ENCODE assay signal across 26 cellular contexts in genomic region chr14:92567173-92567725, GRCh38. TPM values are rescaled to one million over a fixed set of nuclear protein-coding genes. Genes with fewer than 3 reads are reported as not detected.
A peak's percentile ranks its signal among the peaks of the same experiment; 100 is the strongest.
DNase-seq lines count a peak whose midpoint lies in the region; ATAC-seq, FAIRE-seq and TF ChIP-seq lines count a peak whose summit lies in the region.
"Had no signal": no experiment of that assay in that cellular context is flagged by ENCODE, and none has a peak within 500 bp of the region (broad histone marks: within the 10 kb centered on the region; RNA-seq: fewer than 3 reads in every experiment).

No MANE protein-coding gene starts in this region.

- peak overlapping the region; percentile 41 for H3K27ac Mint-ChIP-seq in activated CD8-positive, alpha-beta T cell treated with anti-CD3 and anti-CD28 coated beads for 36 hours
- H3K27ac Mint-ChIP-seq in activated CD8-positive, alpha-beta T cell treated with anti-CD3 and anti-CD28 coated beads, Interleukin-2, amount 10 ng/mL, durations not matched to agents 7 days and 5 days, result no peak overlapping the region
- peak overlapping the region; percentile 98 for H3K27ac Mint-ChIP-seq in natural killer cell
- H3K27ac Mint-ChIP-seq in chondrocyte (ENCODE audit: unreplicated experiment), result no peak overlapping the region
- H3K27ac Mint-ChIP-seq: CD14-positive monocyte had no signal

- in situ Hi-C loops in GM12878 (cut with MboI), result no loop called here

- RAD21 ChIA-PET in GM12878 (lab: Charles Lee; ENCODE audit: unreplicated experiment), result interaction anchor here (1.0 to 6.8 kb wide), 8 partner anchors 10 to 86 kb away, joined by 3 to 63 read pairs (median 13); no protein-coding TSS in a partner anchor

- DNase-seq in activated CD8-positive, alpha-beta T cell treated with anti-CD3 and anti-CD28 coated beads for 36 hours, result no peak
- no peak for DNase-seq in activated CD8-positive, alpha-beta T cell treated with anti-CD3 and anti-CD28 coated beads, Interleukin-2, amount 10 ng/mL, durations not matched to agents 7 days and 5 days
- DNase-seq in GM18507 (ENCODE audit: extremely low spot score, insufficient read length, low read depth) (no peak), GM12878 (ENCODE audit: low read depth, low spot score) (no peak), natural killer cell (no peak), chondrocyte (ENCODE audit: low spot score) (no peak), SHP77 treated with DMSO at 0.1 percent for 48 hours (lab: John Stamatoyannopoulos, UW) (no peak), urothelium cell line (ENCODE audit: low spot score) (no peak)
- DNase-seq: BE2C, COR-L47, Kasumi-1, MV-4-11, NCI-H1105, NCI-H146, NCI-H1930, NCI-H2107, NCI-H446, NCI-H524 treated with DMSO at 0.1 percent for 48 hours, NCI-H774, PC-3, SJCRH30 had no signal

- 68% methylated on average over 2 of the region's 2 CpGs for WGBS in GM12878 (ENCODE audit: insufficient coverage, insufficient replicate concordance, low lambda C conversion rate, missing lambda C conversion rate)

- no peaks in the 10 kb centered on the region for H3K27me3 Mint-ChIP-seq in activated CD8-positive, alpha-beta T cell treated with anti-CD3 and anti-CD28 coated beads for 36 hours
- H3K27me3 Mint-ChIP-seq in activated CD8-positive, alpha-beta T cell treated with anti-CD3 and anti-CD28 coated beads, Interleukin-2, amount 10 ng/mL, durations not matched to agents 7 days and 5 days (ENCODE audit: low read depth), result no peaks in the 10 kb centered on the region
- H3K27me3 Mint-ChIP-seq in natural killer cell (ENCODE audit: low read depth in 2 of 2), result no peaks in the 10 kb centered on the region
- H3K27me3 Mint-ChIP-seq in chondrocyte (ENCODE audit: low read depth), result no peaks in the 10 kb centered on the region

- H3K4me1 ChIP-seq in GM12878 (ENCODE audit: control insufficient read depth, insufficient read depth, low read length), result peaks cover 42% of the 10 kb centered on the region
- H3K4me1 ChIP-seq: SJCRH30 had no signal

- TF ChIP-seq EP300 in GM12878 (IDR thresholded peaks at IDR 0.05; ENCODE audit: borderline replicate concordance in 1 of 2, control insufficient read depth in 1 of 2, low read depth in 2 of 2, low read length in 2 of 2), result no peak

- no peak overlapping the region for H2AFZ ChIP-seq in GM12878 (ENCODE audit: control insufficient read depth, low read depth, low read length)

- SMC1A ChIA-PET in GM12878 (lab: Charles Lee; ENCODE audit: uncharacterized antibody, unreplicated experiment), result interaction anchor here (1.3 to 8.9 kb wide), 7 partner anchors 10 to 106 kb away, joined by 3 to 137 read pairs (median 11); no protein-coding TSS in a partner anchor

- intact Hi-C loops in activated CD8-positive, alpha-beta T cell treated with anti-CD3 and anti-CD28 coated beads for 36 hours (cut with micrococcal nuclease), result no loop called here
- intact Hi-C loops in GM12878 (cut with micrococcal nuclease; ENCODE audit: unreplicated experiment), result no loop called here
- intact Hi-C loops in natural killer cell (cut with micrococcal nuclease), result no loop called here

- peaks cover 15% of the 10 kb centered on the region for H3K9me3 Mint-ChIP-seq in activated CD8-positive, alpha-beta T cell treated with anti-CD3 and anti-CD28 coated beads for 36 hours
- H3K9me3 Mint-ChIP-seq in activated CD8-positive, alpha-beta T cell treated with anti-CD3 and anti-CD28 coated beads, Interleukin-2, amount 10 ng/mL, durations not matched to agents 7 days and 5 days (ENCODE audit: insufficient read depth), result peaks cover 13% of the 10 kb centered on the region
- H3K9me3 Mint-ChIP-seq in natural killer cell, result no peaks in the 10 kb centered on the region
- peaks cover 7% of the 10 kb centered on the region for H3K9me3 Mint-ChIP-seq in chondrocyte (ENCODE audit: low read depth)

- BruUV-seq in GM12878 (replicated peaks; lab: Mats Ljungman, UMichigan), result no TSS peak

- H3K27me3 ChIP-seq in GM12878 (replicated peaks in 1 of 2; ENCODE audit: control insufficient read depth in 2 of 2, insufficient read depth in 2 of 2, low read length in 1 of 2), result no peaks in the 10 kb centered on the region
- H3K27me3 ChIP-seq: BE2C, SJCRH30 had no signal

- no peaks in the 10 kb centered on the region for H4K20me1 ChIP-seq in GM12878 (ENCODE audit: control insufficient read depth, insufficient read depth)

- no peak overlapping the region for H3K4me3 ChIP-seq in GM12878
- H3K4me3 ChIP-seq: SJCRH30 had no signal

- peaks cover 16% of the 10 kb centered on the region for H3K9me3 ChIP-seq in GM12878 (replicated peaks; ENCODE audit: control insufficient read depth, insufficient read depth, low read length)
- H3K9me3 ChIP-seq: BE2C, SJCRH30 had no signal

- FAIRE-seq in GM18507 (lab: Jason Lieb, UNC) (peak; percentile 21), GM12878 (lab: Jason Lieb, UNC) (no peak), urothelium cell line (lab: Jason Lieb, UNC) (no peak)
- FAIRE-seq: G401.6 had no signal

- TF ChIP-seq POLR2A in GM12878 (IDR thresholded peaks at IDR 0.05; ENCODE audit: low read depth, low read length), result no peak

- TF ChIP-seq RAD21 in GM12878 (IDR thresholded peaks at IDR 0.05; ENCODE audit: insufficient read depth, low read depth, low read length), result no peak

- H3K4me1 Mint-ChIP-seq in activated CD8-positive, alpha-beta T cell treated with anti-CD3 and anti-CD28 coated beads for 36 hours (ENCODE audit: low read depth), result peaks cover 79% of the 10 kb centered on the region
- peaks cover 87% of the 10 kb centered on the region for H3K4me1 Mint-ChIP-seq in activated CD8-positive, alpha-beta T cell treated with anti-CD3 and anti-CD28 coated beads, Interleukin-2, amount 10 ng/mL, durations not matched to agents 7 days and 5 days (ENCODE audit: low read depth)
- H3K4me1 Mint-ChIP-seq in natural killer cell, result peaks cover 73% of the 10 kb centered on the region in 2 donors
- H3K4me1 Mint-ChIP-seq in chondrocyte (ENCODE audit: low read depth), result peaks cover 29% of the 10 kb centered on the region

- no peak for ATAC-seq in activated CD8-positive, alpha-beta T cell treated with anti-CD3 and anti-CD28 coated beads for 36 hours
- ATAC-seq in activated CD8-positive, alpha-beta T cell treated with anti-CD3 and anti-CD28 coated beads, Interleukin-2, amount 10 ng/mL, durations not matched to agents 7 days and 5 days, result no peak
- no peak for ATAC-seq in GM12878
- no peak for ATAC-seq in natural killer cell
- ATAC-seq: PC-3, SK-N-SH treated with all-trans-retinoic acid at 6 μM for 48 hours had no signal

- H3K4me2 ChIP-seq in GM12878 (ENCODE audit: control insufficient read depth, insufficient read depth), result no peak overlapping the region

- H3K36me3 Mint-ChIP-seq in activated CD8-positive, alpha-beta T cell treated with anti-CD3 and anti-CD28 coated beads for 36 hours (ENCODE audit: low read depth), result peaks cover 74% of the 10 kb centered on the region
- H3K36me3 Mint-ChIP-seq in activated CD8-positive, alpha-beta T cell treated with anti-CD3 and anti-CD28 coated beads, Interleukin-2, amount 10 ng/mL, durations not matched to agents 7 days and 5 days (ENCODE audit: low read depth), result peaks cover 76% of the 10 kb centered on the region
- no peaks in the 10 kb centered on the region for H3K36me3 Mint-ChIP-seq in natural killer cell
- H3K36me3 Mint-ChIP-seq in chondrocyte (ENCODE audit: low read depth), result peaks cover 16% of the 10 kb centered on the region

- POLR2A ChIA-PET in activated CD8-positive, alpha-beta T cell treated with anti-CD3 and anti-CD28 coated beads for 36 hours (lab: Charles Lee), result interaction anchor here (0.6 to 1.5 kb wide), 5 partner anchors 10 to 594 kb away, joined by 3 to 12 read pairs (median 3); no protein-coding TSS in a partner anchor
- POLR2A ChIA-PET in activated CD8-positive, alpha-beta T cell treated with anti-CD3 and anti-CD28 coated beads, Interleukin-2, amount 10 ng/mL, durations not matched to agents 7 days and 5 days (lab: Charles Lee), result interaction anchor here (1.3 to 2.7 kb wide), 3 partner anchors 10 to 36 kb away, joined by 3 to 19 read pairs (median 4); no protein-coding TSS in a partner anchor
- POLR2A ChIA-PET in GM12878 (lab: Charles Lee), result interaction anchor here (0.6 to 3.5 kb wide), 7 partner anchors 8 to 192 kb away, joined by 3 to 34 read pairs (median 3); no protein-coding TSS in a partner anchor

- peaks cover 0 to 2% of the 10 kb centered on the region in 2 experiments; a peak in 2 of 4 replicates for H3K36me3 ChIP-seq in GM12878 (ENCODE audit: control insufficient read depth in 2 of 2, insufficient read depth in 2 of 2, low read length in 1 of 2)
- H3K36me3 ChIP-seq: BE2C, SJCRH30 had no signal

- H3K79me2 ChIP-seq in GM12878 (ENCODE audit: control insufficient read depth, insufficient read depth, low read length), result no peaks in the 10 kb centered on the region

- CTCF ChIA-PET in activated CD8-positive, alpha-beta T cell treated with anti-CD3 and anti-CD28 coated beads for 36 hours (lab: Charles Lee), result interaction anchor here (0.7 to 2.3 kb wide), 5 partner anchors 9 to 113 kb away, joined by 3 to 13 read pairs (median 4); no protein-coding TSS in a partner anchor
- CTCF ChIA-PET in activated CD8-positive, alpha-beta T cell treated with anti-CD3 and anti-CD28 coated beads, Interleukin-2, amount 10 ng/mL, durations not matched to agents 7 days and 5 days (lab: Charles Lee), result interaction anchor here (0.6 to 9.1 kb wide), 4 partner anchors 11 to 20 kb away, joined by 3 to 70 read pairs (median 4); no protein-coding TSS in a partner anchor
- CTCF ChIA-PET in GM12878 (lab: Yijun Ruan, JAX), result interaction anchor here (0.5 to 7.4 kb wide), 5 partner anchors 10 to 460 kb away, joined by 3 to 35 read pairs (median 3); no protein-coding TSS in a partner anchor

- no peak overlapping the region for H3K4me3 Mint-ChIP-seq in activated CD8-positive, alpha-beta T cell treated with anti-CD3 and anti-CD28 coated beads for 36 hours
- no peak overlapping the region for H3K4me3 Mint-ChIP-seq in activated CD8-positive, alpha-beta T cell treated with anti-CD3 and anti-CD28 coated beads, Interleukin-2, amount 10 ng/mL, durations not matched to agents 7 days and 5 days
- H3K4me3 Mint-ChIP-seq in natural killer cell (no peak overlapping the region), chondrocyte (ENCODE audit: unreplicated experiment) (no peak overlapping the region)
- H3K4me3 Mint-ChIP-seq: CD14-positive monocyte had no signal

- no peak overlapping the region for H3K9ac ChIP-seq in GM12878 (ENCODE audit: control insufficient read depth, insufficient read depth, low read length)

- no peak for TF ChIP-seq CTCF in activated CD8-positive, alpha-beta T cell treated with anti-CD3 and anti-CD28 coated beads for 36 hours (IDR thresholded peaks at IDR 0.05)
- TF ChIP-seq CTCF in GM12878 (IDR thresholded peaks at IDR 0.05 in 2 of 3, conservative IDR thresholded peaks at IDR 0.05 in 1 of 3; ENCODE audit: control insufficient read depth in 2 of 3, extremely low read depth in 1 of 3, insufficient read depth in 1 of 3, low read depth in 3 of 3, low read length in 3 of 3), result no peak
- no peak for TF ChIP-seq CTCF in natural killer cell (IDR thresholded peaks at IDR 0.05)
- no peak for TF ChIP-seq CTCF in chondrocyte (IDR thresholded peaks at IDR 0.05)

- H3K27ac ChIP-seq in GM12878 (ENCODE audit: control insufficient read depth, insufficient read depth), result no peak overlapping the region
- H3K27ac ChIP-seq: 22Rv1, SJCRH30 had no signal

RNA-seq across cellular contexts. Expression of gene RIN3, which starts 53.7 kb away (rescaled TPM):
- total RNA-seq in activated CD8-positive, alpha-beta T cell treated with anti-CD3 and anti-CD28 coated beads for 36 hours, result 10 to 100 TPM; 61.3 to 62.4 TPM
- total RNA-seq in activated CD8-positive, alpha-beta T cell treated with anti-CD3 and anti-CD28 coated beads, Interleukin-2, amount 10 ng/mL, durations not matched to agents 7 days and 5 days, result 10 to 100 TPM; 85.6 to 89.0 TPM
- 78.3 and 86.3 TPM in 2 replicates for total RNA-seq in GM12878 (2013; cell fraction: nucleolus; rRNA removed)
- total RNA-seq in GM12878 (2014; rRNA removed) (4.6 and 5.6 TPM in 2 replicates), GM12878 (2014; rRNA removed; fragmentation: Illumina TruSeq; extraction: Trizol) (3.5 and 4.7 TPM in 2 replicates), GM12878 (2021) (21.8 and 23.3 TPM in 2 replicates), natural killer cell (100 to 1,000 TPM; 248 to 289 (median 282) TPM), chondrocyte (18.8 to 24.2 TPM (median 20.2 TPM) in 3 replicates)
- 3.7 TPM for polyA plus RNA-seq in GM12878 (2011; ENCODE audit: low read depth)
- polyA plus RNA-seq in GM12878 (2011; rRNA removed) (5.4 and 10.3 TPM in 2 replicates), GM12878 (2014; fragmentation: Illumina TruSeq; extraction: Trizol) (3.2 and 6.4 TPM in 2 replicates), GM12878 (2014; fragmentation: Nextera tagmentation; extraction: Ambion mirVana) (under 1 TPM; 0.91 to 0.95 TPM), GM12878 (2014; rRNA removed) (10.0 and 14.3 TPM in 2 replicates), GM12878 (2016; fragmentation: Nextera tagmentation; extraction: Ambion mirVana) (1 to 10 TPM; 6.3 to 6.7 TPM)
- 12.8 and 13.0 TPM in 2 replicates for polyA plus RNA-seq in GM12878 (2011; cell fraction: cytosol; rRNA removed)
- 27.3 and 31.5 TPM in 2 replicates for polyA plus RNA-seq in GM12878 (2011; cell fraction: nucleus; rRNA removed)
- polyA plus RNA-seq in GM12878 (2012), result 9.1 and 12.8 TPM in 2 replicates
- 20.2 and 34.1 TPM in 2 replicates for polyA minus RNA-seq in GM12878 (2011; rRNA and poly(A)+ RNA removed)
- polyA minus RNA-seq in GM12878 (2011; cell fraction: cytosol; rRNA and poly(A)+ RNA removed), result 14.3 and 17.9 TPM in 2 replicates
- 23.7 and 38.9 TPM in 2 replicates for polyA minus RNA-seq in GM12878 (2011; cell fraction: nucleus; rRNA and poly(A)+ RNA removed)
- total RNA-seq: HT-29, SJCRH30 had no signal

Comparison
In these comparisons a context has a peak if more than half of its experiments do, and no peak if none do; other contexts are left out.
1. H3K27ac Mint-ChIP-seq: peak in activated CD8-positive, alpha-beta T cell treated with anti-CD3 and anti-CD28 coated beads for 36 hours (single experiment) and natural killer cell (2 of 2); none in activated CD8-positive, alpha-beta T cell treated with anti-CD3 and anti-CD28 coated beads, Interleukin-2, amount 10 ng/mL, durations not matched to agents 7 days and 5 days (single experiment) and chondrocyte (single experiment).